ENCODE assay signal across 9 cellular contexts in the genomic region with DNA sequence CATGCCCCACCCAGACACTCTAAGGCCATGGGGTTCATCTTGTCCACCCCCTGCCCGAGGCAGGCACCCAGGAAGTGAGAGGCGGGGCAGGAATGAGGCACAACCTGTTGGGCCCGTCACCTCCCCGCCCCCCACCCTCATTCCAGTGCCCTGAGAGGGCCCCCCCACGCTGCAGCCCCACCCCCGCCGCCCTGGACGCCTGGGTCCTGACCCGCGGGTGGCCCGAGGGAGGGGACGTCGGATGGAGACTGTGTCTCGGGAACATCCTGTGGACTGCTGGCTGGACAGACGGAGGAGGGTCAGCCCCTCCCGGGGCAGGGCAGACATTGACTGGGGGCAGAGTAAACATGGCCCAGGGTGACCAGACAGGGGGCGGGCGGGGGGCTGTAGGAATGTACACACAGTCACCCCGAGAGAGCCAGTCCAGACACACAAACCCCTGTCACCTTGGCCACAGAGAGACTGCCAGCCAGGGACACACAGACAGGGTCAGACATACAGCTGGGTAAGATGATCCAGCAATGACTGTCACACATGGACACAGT. TPM values are rescaled to one million over a fixed set of nuclear protein-coding genes. Genes with fewer than 3 reads are reported as not detected.
DNase-seq lines count a peak whose midpoint lies in the region; ATAC-seq and TF ChIP-seq lines count a peak whose summit lies in the region.
"Had no signal": no experiment of that assay in that cellular context is flagged by ENCODE, and none has a peak within 500 bp of the region (broad histone marks: within the 10 kb centered on the region; RNA-seq: fewer than 3 reads in every experiment).

No MANE protein-coding gene starts in this region.

- 9 to 10% methylated on average over 16 to 19 of the region's 19 CpGs for WGBS in aorta, 2 donors

- peak overlapping the region; percentile 100 for H3K27ac ChIP-seq in colonic mucosa
- H3K27ac ChIP-seq in mucosa of rectum (ENCODE audit: low read depth in 2 of 2, low read length in 2 of 2), result peak overlapping the region; percentile 100
- H3K27ac ChIP-seq in aorta (ENCODE audit: low read depth in 1 of 2, low read length in 2 of 2), result peak overlapping the region; percentile 31 to 93

- intact Hi-C loops in colonic mucosa (cut with DNase I), result no loop called here
- intact Hi-C loops in aorta (cut with DNase I), result no loop called here

- TF ChIP-seq CTCF in colonic mucosa (IDR thresholded peaks at IDR 0.05), result no peak

- peak overlapping the region; percentile 41 to 52 for H3K9ac ChIP-seq in colonic mucosa (ENCODE audit: low read depth in 2 of 2, low read length in 2 of 2)
- peak overlapping the region; percentile 56 to 72 for H3K9ac ChIP-seq in mucosa of rectum (ENCODE audit: low read depth in 1 of 2, low read length in 2 of 2)

- H3K36me3 ChIP-seq in colonic mucosa, result no peaks in the 10 kb centered on the region
- H3K36me3 ChIP-seq in mucosa of rectum (ENCODE audit: control insufficient read depth in 2 of 2, insufficient read depth in 2 of 2, low read length in 2 of 2), result no peaks in the 10 kb centered on the region
- no peaks in the 10 kb centered on the region for H3K36me3 ChIP-seq in aorta (ENCODE audit: control insufficient read depth in 1 of 2, insufficient read depth in 2 of 2, low read length in 1 of 2)

- H3K9me3 ChIP-seq in colonic mucosa, result no peaks in the 10 kb centered on the region
- H3K9me3 ChIP-seq in mucosa of rectum (ENCODE audit: control insufficient read depth in 2 of 2, low read length in 2 of 2), result no peaks in the 10 kb centered on the region
- no peaks in the 10 kb centered on the region for H3K9me3 ChIP-seq in aorta (ENCODE audit: control insufficient read depth, low read length)

- no peak overlapping the region for H3K4me3 ChIP-seq in colonic mucosa
- peak overlapping the region; percentile 22 for H3K4me3 ChIP-seq in mucosa of rectum (ENCODE audit: low read length in 2 of 2)
- no peak overlapping the region for H3K4me3 ChIP-seq in aorta (ENCODE audit: low read length in 2 of 2)

- H3K27me3 ChIP-seq in colonic mucosa (no peaks in the 10 kb centered on the region), mucosa of rectum (ENCODE audit: control insufficient read depth in 2 of 2, insufficient read depth in 2 of 2, low read length in 2 of 2) (no peaks in the 10 kb centered on the region), aorta (ENCODE audit: control insufficient read depth in 1 of 2, insufficient read depth in 2 of 2, low read length in 1 of 2) (no peaks in the 10 kb centered on the region)

- H3K4me1 ChIP-seq in colonic mucosa (peaks cover 35% of the 10 kb centered on the region), mucosa of rectum (ENCODE audit: control insufficient read depth in 2 of 2, insufficient read depth in 2 of 2, low read length in 2 of 2) (peaks cover 69 to 71% of the 10 kb centered on the region in 2 donors), aorta (ENCODE audit: control insufficient read depth in 1 of 2, insufficient read depth in 2 of 2, low read length in 2 of 2) (no peaks in the 10 kb centered on the region)

- peak; percentile 34 for DNase-seq in stimulated activated CD4-positive, alpha-beta T cell treated with anti-CD3 and anti-CD28 coated beads, Interleukin-15, amount 100 ng/mL, for 24 hours
- DNase-seq in stimulated activated CD4-positive, alpha-beta T cell treated with anti-CD3 and anti-CD28 coated beads, Interleukin-2, amount 100 ng/mL, for 24 hours, result no peak
- DNase-seq in colonic mucosa (peak; percentile 71), aorta (peak; percentile 79 to 87), OCI-M1 (lab: John Stamatoyannopoulos, UW) (no peak), NCI-H345 (lab: John Stamatoyannopoulos, UW) (no peak)

- ATAC-seq in aorta (ENCODE audit: low FRiP score) (no peak), GM21825 (IDR thresholded peaks at IDR 0.05; ENCODE audit: unreplicated experiment) (no peak)

RNA-seq across cellular contexts. Expression of gene JUNB, which starts 7.4 kb away (rescaled TPM):
- total RNA-seq in colonic mucosa (100 to 1,000 TPM; 113 to 173 TPM), aorta (100 to 1,000 TPM; 250 to 609 TPM)
- polyA plus RNA-seq in aorta, result 100 to 1,000 TPM in 1 of 2 donors, 10 to 100 TPM in 1; 97.0 to 623 TPM

RNA-seq across cellular contexts. Expression of gene HOOK2, which starts 8.6 kb away (rescaled TPM):
- total RNA-seq in colonic mucosa (10 to 100 TPM; 54.8 to 72.0 TPM), aorta (10 to 100 TPM; 28.5 to 45.5 TPM)
- polyA plus RNA-seq in aorta, result 10 to 100 TPM; 14.4 to 92.5 TPM

RNA-seq across cellular contexts. Expression of gene PRDX2, which starts 17.7 kb away (rescaled TPM):
- total RNA-seq in colonic mucosa (100 to 1,000 TPM; 347 to 417 TPM), aorta (100 to 1,000 TPM in 1 of 2 donors, 10 to 100 TPM in 1; 90.5 to 118 TPM)
- polyA plus RNA-seq in aorta, result 100 to 1,000 TPM; 151 to 202 TPM

RNA-seq across cellular contexts. Expression of gene THSD8, which starts 17.9 kb away (rescaled TPM):
- total RNA-seq in colonic mucosa (10 to 100 TPM in 1 of 2 donors, 1 to 10 TPM in 1; 6.5 to 18.5 TPM), aorta (1 to 10 TPM in 1 of 2 donors, not detected in 1; 1.2 TPM)
- 1 to 10 TPM in 1 of 2 donors, not detected in 1; 2.5 TPM for polyA plus RNA-seq in aorta
- total RNA-seq: RPMI7951 had no signal

RNA-seq across cellular contexts. Expression of gene RNASEH2A, which starts 22.5 kb away (rescaled TPM):
- total RNA-seq in colonic mucosa (10 to 100 TPM in 1 of 2 donors, 1 to 10 TPM in 1; 8.8 to 44.8 TPM), aorta (1 to 10 TPM; 2.9 to 7.2 TPM)
- polyA plus RNA-seq in aorta, result 1 to 10 TPM; 1.6 to 3.3 TPM

Comparison
In these comparisons a context has a peak if more than half of its experiments do, and no peak if none do; other contexts are left out.
1. DNase-seq: peak in stimulated activated CD4-positive, alpha-beta T cell treated with anti-CD3 and anti-CD28 coated beads, Interleukin-15, amount 100 ng/mL, for 24 hours (single experiment), colonic mucosa (single experiment) and aorta (2 of 2); none in stimulated activated CD4-positive, alpha-beta T cell treated with anti-CD3 and anti-CD28 coated beads, Interleukin-2, amount 100 ng/mL, for 24 hours (0 of 2), OCI-M1 (single experiment) and NCI-H345 (single experiment).
2. H3K4me3 ChIP-seq: peak in mucosa of rectum (2 of 2); none in colonic mucosa (single experiment) and aorta (0 of 2).
3. Peak in every context shown above with its lines, with median percentiles within 50 percentile points of each other: H3K27ac ChIP-seq.